In genomic region chr1:30725450-30726095, GRCh38 we compare ENCODE assay signal across 18 cellular contexts. TPM values are rescaled to one million over a fixed set of nuclear protein-coding genes. Genes with fewer than 3 reads are reported as not detected.
DNase-seq lines count a peak whose midpoint lies in the region; ATAC-seq and TF ChIP-seq lines count a peak whose summit lies in the region.
"Had no signal": no experiment of that assay in that cellular context is flagged by ENCODE, and none has a peak within 500 bp of the region (broad histone marks: within the 10 kb centered on the region; RNA-seq: fewer than 3 reads in every experiment).

No MANE protein-coding gene starts in this region.

- no peak overlapping the region for H3K4me3 ChIP-seq in dorsolateral prefrontal cortex

- ATAC-seq in GM18868 (IDR thresholded peaks at IDR 0.05; ENCODE audit: unreplicated experiment) = no peak

- H3K27me3 ChIP-seq in dorsolateral prefrontal cortex = no peaks in the 10 kb centered on the region

- peak overlapping the region; percentile 62 for H3K27ac Mint-ChIP-seq in activated CD4-positive, alpha-beta T cell treated with anti-CD3 and anti-CD28 coated beads, Interleukin-2, amount 10 ng/mL, durations not matched to agents 7 days and 5 days
- H3K27ac Mint-ChIP-seq in neural crest cell (ENCODE audit: unreplicated experiment) = no peak overlapping the region

- TF ChIP-seq CTCF in dorsolateral prefrontal cortex (IDR thresholded peaks at IDR 0.05 in 54 of 56, conservative IDR thresholded peaks at IDR 0.05 in 2 of 56; ENCODE audit: low read depth in 1 of 56, partially characterized antibody in 56 of 56) (no peak), neural crest cell (conservative IDR thresholded peaks at IDR 0.05) (no peak)

- intact Hi-C loops in dorsolateral prefrontal cortex (cut with DNase I) = no loop called here

- no peaks in the 10 kb centered on the region for H3K36me3 Mint-ChIP-seq in activated CD4-positive, alpha-beta T cell treated with anti-CD3 and anti-CD28 coated beads, Interleukin-2, amount 10 ng/mL, durations not matched to agents 7 days and 5 days (ENCODE audit: low read depth)
- H3K36me3 Mint-ChIP-seq in neural crest cell (ENCODE audit: low read depth) = no peaks in the 10 kb centered on the region

- H3K27me3 Mint-ChIP-seq in activated CD4-positive, alpha-beta T cell treated with anti-CD3 and anti-CD28 coated beads, Interleukin-2, amount 10 ng/mL, durations not matched to agents 7 days and 5 days = no peaks in the 10 kb centered on the region
- no peaks in the 10 kb centered on the region for H3K27me3 Mint-ChIP-seq in neural crest cell (ENCODE audit: low read depth)

- no peak for DNase-seq in activated CD4-positive, alpha-beta T cell treated with anti-CD3 and anti-CD28 coated beads, Interleukin-2, amount 10 ng/mL, durations not matched to agents 7 days and 5 days
- no peak for DNase-seq in activated CD4-positive, alpha-beta T cell treated with anti-CD3 and anti-CD28 coated beads, Interleukin-2, amount 50 U/mL, for 1 hour
- DNase-seq in dorsolateral prefrontal cortex (no peak), neural crest cell (ENCODE audit: low read depth, low spot score) (no peak), NCI-H187 (lab: John Stamatoyannopoulos, UW) (no peak), foreskin melanocyte (no peak), islet precursor cell (no peak)
- DNase-seq: Caco-2, Karpas-422, MM.1S, NCI-H1105 treated with DMSO at 0.1 percent for 48 hours, NCI-H187 treated with DMSO at 0.1 percent for 48 hours, NCI-H2171, NCI-H510A, SHP77 treated with DMSO at 0.1 percent for 48 hours had no signal

- H3K9me3 Mint-ChIP-seq in activated CD4-positive, alpha-beta T cell treated with anti-CD3 and anti-CD28 coated beads, Interleukin-2, amount 10 ng/mL, durations not matched to agents 7 days and 5 days = no peaks in the 10 kb centered on the region
- H3K9me3 Mint-ChIP-seq in neural crest cell = no peaks in the 10 kb centered on the region

- CTCF ChIA-PET in activated CD4-positive, alpha-beta T cell treated with anti-CD3 and anti-CD28 coated beads, Interleukin-2, amount 10 ng/mL, durations not matched to agents 7 days and 5 days (lab: Charles Lee) = interaction anchor here (0.5 to 3.2 kb wide), 10 partner anchors 9 to 582 kb away, joined by 3 to 9 read pairs (median 4); no protein-coding TSS in a partner anchor

- POLR2A ChIA-PET in activated CD4-positive, alpha-beta T cell treated with anti-CD3 and anti-CD28 coated beads, Interleukin-2, amount 10 ng/mL, durations not matched to agents 7 days and 5 days (lab: Charles Lee) = no interaction called here

- no peak overlapping the region for H3K4me3 Mint-ChIP-seq in activated CD4-positive, alpha-beta T cell treated with anti-CD3 and anti-CD28 coated beads, Interleukin-2, amount 10 ng/mL, durations not matched to agents 7 days and 5 days
- peak overlapping the region; percentile 38 for H3K4me3 Mint-ChIP-seq in neural crest cell

- H3K4me1 Mint-ChIP-seq in activated CD4-positive, alpha-beta T cell treated with anti-CD3 and anti-CD28 coated beads, Interleukin-2, amount 10 ng/mL, durations not matched to agents 7 days and 5 days = no peaks in the 10 kb centered on the region
- peaks cover 43% of the 10 kb centered on the region for H3K4me1 Mint-ChIP-seq in neural crest cell

- peak overlapping the region in 54 of 59 donors; percentile 15 to 100 (median 77) for H3K27ac ChIP-seq in dorsolateral prefrontal cortex
- H3K27ac ChIP-seq: 22Rv1, C4-2B had no signal

RNA-seq across cellular contexts. Expression of gene MATN1, which starts 2.2 kb away (rescaled TPM):
- total RNA-seq in activated CD4-positive, alpha-beta T cell treated with anti-CD3 and anti-CD28 coated beads, Interleukin-2, amount 10 ng/mL, durations not matched to agents 7 days and 5 days = not detected
- total RNA-seq in dorsolateral prefrontal cortex (1 to 10 TPM in 16 of 120 experiments, under 1 TPM in 94, not detected in 10; 0.11 to 2.4 (median 0.50) TPM), neural crest cell (0.32 and 0.54 TPM in 2 replicates)
- total RNA-seq: Caco-2 had no signal

RNA-seq across cellular contexts. Expression of gene LAPTM5, which starts 32.0 kb away (rescaled TPM):
- 100 to 1,000 TPM; 481 to 584 TPM for total RNA-seq in activated CD4-positive, alpha-beta T cell treated with anti-CD3 and anti-CD28 coated beads, Interleukin-2, amount 10 ng/mL, durations not matched to agents 7 days and 5 days
- total RNA-seq in dorsolateral prefrontal cortex (100 to 1,000 TPM in 2 of 120 experiments, 10 to 100 TPM in 116, 1 to 10 TPM in 2; 8.8 to 116 (median 32.9) TPM), neural crest cell (1.0 and 1.5 TPM in 2 replicates)
- total RNA-seq: Caco-2 had no signal

Comparison
In these comparisons a context has a peak if more than half of its experiments do, and no peak if none do; other contexts are left out.
1. RNA of gene LAPTM5, which starts 32.0 kb away (total RNA-seq): 481 to 584 TPM in activated CD4-positive, alpha-beta T cell treated with anti-CD3 and anti-CD28 coated beads, Interleukin-2, amount 10 ng/mL, durations not matched to agents 7 days and 5 days; 8.8 to 116 TPM in dorsolateral prefrontal cortex and 1.0 to 1.5 TPM in neural crest cell; every median in the first group is over 4 times any median in the second.